Comparison of ENCODE assay signal across 19 cellular contexts in the genomic region with DNA sequence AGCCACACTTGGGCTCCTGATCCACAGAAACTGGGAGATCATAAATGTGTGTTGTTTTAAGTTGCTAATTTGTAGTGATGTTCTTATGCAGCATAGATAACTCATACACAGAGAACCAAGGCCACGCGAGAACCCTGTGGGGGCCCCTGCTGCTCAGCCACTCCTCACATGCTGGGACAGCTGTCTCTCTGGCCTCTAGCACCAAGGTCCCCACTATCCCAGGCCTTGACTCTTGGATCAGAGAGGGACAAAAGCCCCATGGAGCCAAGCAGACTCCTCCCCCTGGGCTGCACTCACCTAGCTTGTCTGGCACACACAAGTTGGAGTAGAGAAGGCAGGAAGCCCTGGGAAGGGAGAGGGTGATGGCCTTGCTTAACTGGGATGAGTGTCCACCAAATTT. TPM values are rescaled to one million over a fixed set of nuclear protein-coding genes. Genes with fewer than 3 reads are reported as not detected.
DNase-seq lines count a peak whose midpoint lies in the region; ATAC-seq and TF ChIP-seq lines count a peak whose summit lies in the region.
"Had no signal": no experiment of that assay in that cellular context is flagged by ENCODE, and none has a peak within 500 bp of the region (broad histone marks: within the 10 kb centered on the region; RNA-seq: fewer than 3 reads in every experiment).

No MANE protein-coding gene starts in this region.

- no peak overlapping the region for H3K27ac Mint-ChIP-seq in activated T-cell treated with anti-CD3 and anti-CD28 coated beads, Interleukin-2, amount 50 U/mL, for 24 hours
- H3K27ac Mint-ChIP-seq in WTC11 = no peak overlapping the region

- H3K9me3 Mint-ChIP-seq in activated T-cell treated with anti-CD3 and anti-CD28 coated beads, Interleukin-2, amount 50 U/mL, for 24 hours = no peaks in the 10 kb centered on the region
- no peaks in the 10 kb centered on the region for H3K9me3 Mint-ChIP-seq in activated T-cell treated with anti-CD3 and anti-CD28 coated beads, Interleukin-2, amount 50 U/mL, for 4 hours
- H3K9me3 Mint-ChIP-seq in WTC11 = 0 out of 2 replicates have a peak, but pooled peaks cover 3% of the 10 kb centered on the region

- no peaks in the 10 kb centered on the region for H3K36me3 Mint-ChIP-seq in activated T-cell treated with anti-CD3 and anti-CD28 coated beads, Interleukin-2, amount 50 U/mL, for 24 hours (ENCODE audit: low read depth)
- H3K36me3 Mint-ChIP-seq in activated T-cell treated with anti-CD3 and anti-CD28 coated beads, Interleukin-2, amount 50 U/mL, for 4 hours (ENCODE audit: insufficient read depth) = no peaks in the 10 kb centered on the region
- no peaks in the 10 kb centered on the region for H3K36me3 Mint-ChIP-seq in WTC11

- POLR2A ChIA-PET in WTC11 (lab: Charles Lee) = no interaction called here

- in situ Hi-C loops in GM13976 (cut with MboI; ENCODE audit: low sequenced_read_pairs, unreplicated experiment) = no loop called here

- peaks cover 1% of the 10 kb centered on the region for H3K4me1 Mint-ChIP-seq in activated T-cell treated with anti-CD3 and anti-CD28 coated beads, Interleukin-2, amount 50 U/mL, for 24 hours (ENCODE audit: low read depth)
- peaks cover 4% of the 10 kb centered on the region for H3K4me1 Mint-ChIP-seq in activated T-cell treated with anti-CD3 and anti-CD28 coated beads, Interleukin-2, amount 50 U/mL, for 4 hours (ENCODE audit: low read depth)
- H3K4me1 Mint-ChIP-seq in WTC11 = no peaks in the 10 kb centered on the region

- ATAC-seq in activated T-cell treated with anti-CD3 and anti-CD28 coated beads, Interleukin-2, amount 50 U/mL, for 4 hours = no peak
- ATAC-seq in WTC11 (no peak), HG03159 (IDR thresholded peaks at IDR 0.05; ENCODE audit: unreplicated experiment) (no peak), GM18861 (IDR thresholded peaks at IDR 0.05; ENCODE audit: unreplicated experiment) (no peak)

- H3K4me3 Mint-ChIP-seq in activated T-cell treated with anti-CD3 and anti-CD28 coated beads, Interleukin-2, amount 50 U/mL, for 24 hours = no peak overlapping the region
- no peak overlapping the region for H3K4me3 Mint-ChIP-seq in activated T-cell treated with anti-CD3 and anti-CD28 coated beads, Interleukin-2, amount 50 U/mL, for 4 hours
- H3K4me3 Mint-ChIP-seq in WTC11 = no peak overlapping the region

- DNase-seq in activated T-cell treated with anti-CD3 and anti-CD28 coated beads, Interleukin-2, amount 50 U/mL, for 24 hours = peak; percentile 19
- DNase-seq in activated T-cell treated with anti-CD3 and anti-CD28 coated beads, Interleukin-2, amount 50 U/mL, for 4 hours = no peak
- DNase-seq in GM13976 (ENCODE audit: low spot score) (peak; percentile 17), WTC11 (ENCODE audit: low spot score) (peak; percentile 7), myocyte (ENCODE audit: low read depth) (peak; percentile 55), HuH-7 (ENCODE audit: low spot score) (no peak)
- DNase-seq: 8988T, COR-L47, MM.1S, NCI-H1105, NCI-H1930, NCI-H2171, NCI-H446 treated with DMSO at 0.1 percent for 48 hours, NCI-H748 treated with DMSO at 0.1 percent for 48 hours, PC-9, SHP77 had no signal

- H3K27me3 Mint-ChIP-seq in activated T-cell treated with anti-CD3 and anti-CD28 coated beads, Interleukin-2, amount 50 U/mL, for 24 hours = peaks cover 4% of the 10 kb centered on the region
- peaks cover 11% of the 10 kb centered on the region for H3K27me3 Mint-ChIP-seq in activated T-cell treated with anti-CD3 and anti-CD28 coated beads, Interleukin-2, amount 50 U/mL, for 4 hours (ENCODE audit: low read depth)
- peaks cover 88% of the 10 kb centered on the region for H3K27me3 Mint-ChIP-seq in WTC11 (ENCODE audit: low read depth)

- CTCF ChIA-PET in WTC11 (lab: Charles Lee) = interaction anchor here (1.5 to 1.9 kb wide), 2 partner anchors 39 to 110 kb away, joined by 4 to 5 read pairs; no protein-coding TSS in a partner anchor

- TF ChIP-seq CTCF in GM13976 (IDR thresholded peaks at IDR 0.05; ENCODE audit: borderline replicate concordance, control extremely low read depth, extremely low read depth, insufficient read depth, missing control alignments) = no peak
- TF ChIP-seq CTCF in WTC11 (IDR thresholded peaks at IDR 0.05) = no peak

TF ChIP-seq in WTC11, 78 proteins besides CTCF, POLR2A, EP300 and RAD21:
- TF ChIP-seq AR (CRISPR knock-in tag; IDR thresholded peaks at IDR 0.05) (no peak), ZNF219 (CRISPR knock-in tag; IDR thresholded peaks at IDR 0.05; ENCODE audit: borderline replicate concordance) (no peak), ATF3 (CRISPR knock-in tag; conservative IDR thresholded peaks at IDR 0.05) (no peak)
- TF ChIP-seq, protein P1, sequence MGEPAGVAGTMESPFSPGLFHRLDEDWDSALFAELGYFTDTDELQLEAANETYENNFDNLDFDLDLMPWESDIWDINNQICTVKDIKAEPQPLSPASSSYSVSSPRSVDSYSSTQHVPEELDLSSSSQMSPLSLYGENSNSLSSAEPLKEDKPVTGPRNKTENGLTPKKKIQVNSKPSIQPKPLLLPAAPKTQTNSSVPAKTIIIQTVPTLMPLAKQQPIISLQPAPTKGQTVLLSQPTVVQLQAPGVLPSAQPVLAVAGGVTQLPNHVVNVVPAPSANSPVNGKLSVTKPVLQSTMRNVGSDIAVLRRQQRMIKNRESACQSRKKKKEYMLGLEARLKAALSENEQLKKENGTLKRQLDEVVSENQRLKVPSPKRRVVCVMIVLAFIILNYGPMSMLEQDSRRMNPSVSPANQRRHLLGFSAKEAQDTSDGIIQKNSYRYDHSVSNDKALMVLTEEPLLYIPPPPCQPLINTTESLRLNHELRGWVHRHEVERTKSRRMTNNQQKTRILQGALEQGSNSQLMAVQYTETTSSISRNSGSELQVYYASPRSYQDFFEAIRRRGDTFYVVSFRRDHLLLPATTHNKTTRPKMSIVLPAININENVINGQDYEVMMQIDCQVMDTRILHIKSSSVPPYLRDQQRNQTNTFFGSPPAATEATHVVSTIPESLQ (CRISPR knock-in tag; IDR thresholded peaks at IDR 0.05) = no peak
- TF ChIP-seq, protein P2, sequence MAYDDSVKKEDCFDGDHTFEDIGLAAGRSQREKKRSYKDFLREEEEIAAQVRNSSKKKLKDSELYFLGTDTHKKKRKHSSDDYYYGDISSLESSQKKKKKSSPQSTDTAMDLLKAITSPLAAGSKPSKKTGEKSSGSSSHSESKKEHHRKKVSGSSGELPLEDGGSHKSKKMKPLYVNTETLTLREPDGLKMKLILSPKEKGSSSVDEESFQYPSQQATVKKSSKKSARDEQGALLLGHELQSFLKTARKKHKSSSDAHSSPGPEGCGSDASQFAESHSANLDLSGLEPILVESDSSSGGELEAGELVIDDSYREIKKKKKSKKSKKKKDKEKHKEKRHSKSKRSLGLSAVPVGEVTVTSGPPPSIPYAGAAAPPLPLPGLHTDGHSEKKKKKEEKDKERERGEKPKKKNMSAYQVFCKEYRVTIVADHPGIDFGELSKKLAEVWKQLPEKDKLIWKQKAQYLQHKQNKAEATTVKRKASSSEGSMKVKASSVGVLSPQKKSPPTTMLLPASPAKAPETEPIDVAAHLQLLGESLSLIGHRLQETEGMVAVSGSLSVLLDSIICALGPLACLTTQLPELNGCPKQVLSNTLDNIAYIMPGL (CRISPR knock-in tag; IDR thresholded peaks at IDR 0.05) = no peak

RNA-seq across cellular contexts. Expression of gene PLD4, which starts 11.3 kb away (rescaled TPM):
- total RNA-seq in activated T-cell treated with anti-CD3 and anti-CD28 coated beads, Interleukin-2, amount 50 U/mL, for 4 hours = under 1 TPM in 1 of 3 donors, not detected in 2; 0.08 TPM
- total RNA-seq in WTC11 (2021) (0.07 to 0.21 TPM (median 0.11 TPM) in 3 replicates), myocyte (0.10 TPM in 1 of 2 replicates, not detected in the other)
- 0.19 TPM for polyA plus RNA-seq in myocyte (2012)
- total RNA-seq: H4, PC-9 had no signal

RNA-seq across cellular contexts. Expression of gene AHNAK2, which starts 42.2 kb away (rescaled TPM):
- under 1 TPM; under 0.01 to 0.08 (median 0.05) TPM for total RNA-seq in activated T-cell treated with anti-CD3 and anti-CD28 coated beads, Interleukin-2, amount 50 U/mL, for 4 hours
- total RNA-seq in WTC11 (2021) = 3.3 to 3.5 TPM (median 3.4 TPM) in 3 replicates
- total RNA-seq in myocyte = 150 and 229 TPM in 2 replicates
- 151 TPM for polyA plus RNA-seq in myocyte (2012)

RNA-seq across cellular contexts. Expression of gene CLBA1, which starts 49.6 kb away (rescaled TPM):
- total RNA-seq in activated T-cell treated with anti-CD3 and anti-CD28 coated beads, Interleukin-2, amount 50 U/mL, for 4 hours = 1 to 10 TPM; 2.9 to 3.8 (median 3.3) TPM
- total RNA-seq in WTC11 (2021) (2.6 to 3.8 TPM (median 2.8 TPM) in 3 replicates), myocyte (10.6 and 13.2 TPM in 2 replicates)
- 14.0 TPM for polyA plus RNA-seq in myocyte (2012)

Comparison
In these comparisons a context has a peak if more than half of its experiments do, and no peak if none do; other contexts are left out.
1. DNase-seq: peak in activated T-cell treated with anti-CD3 and anti-CD28 coated beads, Interleukin-2, amount 50 U/mL, for 24 hours (single experiment), GM13976 (single experiment), WTC11 (single experiment) and myocyte (single experiment); none in activated T-cell treated with anti-CD3 and anti-CD28 coated beads, Interleukin-2, amount 50 U/mL, for 4 hours (single experiment) and HuH-7 (single experiment).
2. RNA of gene AHNAK2, which starts 42.2 kb away (total RNA-seq): 150 to 229 TPM in myocyte; 3.3 to 3.5 TPM in WTC11 and under 0.01 to 0.08 TPM in activated T-cell treated with anti-CD3 and anti-CD28 coated beads, Interleukin-2, amount 50 U/mL, for 4 hours; every median in the first group is over 10 times any median in the second.